ENCODE assay signal across 18 cellular contexts in genomic region chr2:20250436-20250835, GRCh38. TPM values are rescaled to one million over a fixed set of nuclear protein-coding genes. Genes with fewer than 3 reads are reported as not detected.
DNase-seq lines count a peak whose midpoint lies in the region; ATAC-seq, FAIRE-seq and TF ChIP-seq lines count a peak whose summit lies in the region.
"Had no signal": no experiment of that assay in that cellular context is flagged by ENCODE, and none has a peak within 500 bp of the region (broad histone marks: within the 10 kb centered on the region; RNA-seq: fewer than 3 reads in every experiment).

No MANE protein-coding gene starts in this region.

- H3K79me2 ChIP-seq in K562 (ENCODE audit: control insufficient read depth, insufficient read depth, low read length), result no peaks in the 10 kb centered on the region

- H3K4me1 ChIP-seq in A549, result no peaks in the 10 kb centered on the region
- H3K4me1 ChIP-seq in K562 (replicated peaks in 1 of 2; ENCODE audit: control insufficient read depth in 2 of 2, insufficient read depth in 2 of 2, low read length in 2 of 2), result no peaks in the 10 kb centered on the region
- H3K4me1 ChIP-seq: Caco-2 had no signal

- no TSS peak for BruUV-seq in K562 (replicated peaks; lab: Mats Ljungman, UMichigan)

- in situ Hi-C loops in K562 (cut with MboI), result no loop called here

- H3K27me3 Mint-ChIP-seq in activated naive CD4-positive, alpha-beta T cell treated with anti-CD3 and anti-CD28 coated beads, Interleukin-2, amount 50 U/mL, for 24 hours, result no peaks in the 10 kb centered on the region
- H3K27me3 Mint-ChIP-seq: CD4-positive, alpha-beta T cell had no signal

- TF ChIP-seq EP300 in A549 (IDR thresholded peaks at IDR 0.05) (no peak), K562 (IDR thresholded peaks at IDR 0.05; ENCODE audit: low read length) (no peak)

- TF ChIP-seq RAD21 in A549 (conservative IDR thresholded peaks at IDR 0.05 in 1 of 2, IDR thresholded peaks at IDR 0.05 in 1 of 2), result no peak
- TF ChIP-seq RAD21 in K562 (CRISPR knock-in tag; conservative IDR thresholded peaks at IDR 0.05 in 1 of 2, IDR thresholded peaks at IDR 0.05 in 1 of 2), result no peak

- H3K9me3 Mint-ChIP-seq in activated naive CD4-positive, alpha-beta T cell treated with anti-CD3 and anti-CD28 coated beads, Interleukin-2, amount 50 U/mL, for 24 hours, result no peaks in the 10 kb centered on the region
- no peaks in the 10 kb centered on the region for H3K9me3 Mint-ChIP-seq in activated naive CD4-positive, alpha-beta T cell treated with anti-CD3 and anti-CD28 coated beads, Interleukin-2, amount 50 U/mL, for 72 hours
- H3K9me3 Mint-ChIP-seq: CD4-positive, alpha-beta T cell had no signal

- no peaks in the 10 kb centered on the region for H4K20me1 ChIP-seq in K562 (replicated peaks; ENCODE audit: control insufficient read depth, insufficient read depth, low read length)

- no peaks in the 10 kb centered on the region for H3K4me1 Mint-ChIP-seq in activated naive CD4-positive, alpha-beta T cell treated with anti-CD3 and anti-CD28 coated beads, Interleukin-2, amount 50 U/mL, for 24 hours

- no peak for DNase-seq in activated naive CD4-positive, alpha-beta T cell treated with anti-CD3 and anti-CD28 coated beads, Interleukin-2, amount 50 U/mL, for 72 hours (ENCODE audit: low spot score in 2 of 2)
- DNase-seq in A549 (ENCODE audit: low read depth in 1 of 2, low spot score in 1 of 2) (no peak), H54 (ENCODE audit: insufficient read length, low spot score) (no peak), K562 (ENCODE audit: extremely low read depth in 1 of 4, low spot score in 3 of 4) (no peak), NCI-H345 treated with DMSO at 0.1 percent for 48 hours (lab: John Stamatoyannopoulos, UW; ENCODE audit: unreplicated experiment) (no peak)
- DNase-seq: AML-193; Caco-2; CD4-positive, alpha-beta T cell; GM23248; HCEC 1CT; IMR-90 had no signal

- H3K27ac Mint-ChIP-seq in activated naive CD4-positive, alpha-beta T cell treated with anti-CD3 and anti-CD28 coated beads, Interleukin-2, amount 50 U/mL, for 24 hours, result peak overlapping the region; percentile 81
- H3K27ac Mint-ChIP-seq in activated naive CD4-positive, alpha-beta T cell treated with anti-CD3 and anti-CD28 coated beads, Interleukin-2, amount 50 U/mL, for 72 hours, result peak overlapping the region in 1 of 2 donors; percentile 12

- H3K27ac ChIP-seq in A549 (no peak overlapping the region), K562 (ENCODE audit: extremely low read depth, low read depth, low read length) (no peak overlapping the region)
- H3K27ac ChIP-seq: C4-2B, GM23248, HL-60 had no signal

- no peak overlapping the region for H3K4me3 Mint-ChIP-seq in activated naive CD4-positive, alpha-beta T cell treated with anti-CD3 and anti-CD28 coated beads, Interleukin-2, amount 50 U/mL, for 24 hours
- H3K4me3 Mint-ChIP-seq: CD4-positive, alpha-beta T cell had no signal

- H3K9me3 ChIP-seq in A549 (no peaks in the 10 kb centered on the region), K562 (replicated peaks; ENCODE audit: control insufficient read depth, insufficient read depth, low read depth, low read length) (no peaks in the 10 kb centered on the region)
- H3K9me3 ChIP-seq: Caco-2 had no signal

- TF ChIP-seq POLR2A in A549 (IDR thresholded peaks at IDR 0.05; ENCODE audit: low read length) (no peak), H54 (IDR thresholded peaks at IDR 0.05; ENCODE audit: low read depth, low read length) (no peak), K562 (conservative IDR thresholded peaks at IDR 0.05) (no peak)

- POLR2A ChIA-PET in A549 (lab: Yijun Ruan, JAX) (no interaction called here), K562 (lab: Yijun Ruan, JAX) (no interaction called here)

- H3K36me3 Mint-ChIP-seq in activated naive CD4-positive, alpha-beta T cell treated with anti-CD3 and anti-CD28 coated beads, Interleukin-2, amount 50 U/mL, for 24 hours, result peaks cover 36% of the 10 kb centered on the region
- H3K36me3 Mint-ChIP-seq in activated naive CD4-positive, alpha-beta T cell treated with anti-CD3 and anti-CD28 coated beads, Interleukin-2, amount 50 U/mL, for 72 hours, result peaks cover 11 to 59% of the 10 kb centered on the region in 2 donors

- H3K9ac ChIP-seq in K562 (ENCODE audit: insufficient read depth in 1 of 2, low read depth in 2 of 2, low read length in 2 of 2), result no peak overlapping the region
- H3K9ac ChIP-seq: GM23248 had no signal

- H3K4me3 ChIP-seq in A549 (no peak overlapping the region), K562 (no peak overlapping the region)
- H3K4me3 ChIP-seq: GM23248 had no signal

- CTCF ChIA-PET in A549 (lab: Yijun Ruan, JAX) (interaction anchor here (1.0 to 1.5 kb wide), 5 partner anchors 9 to 146 kb away, joined by 4 read pairs; partner anchors contain the start of gene SDC1), K562 (lab: Yijun Ruan, JAX; ENCODE audit: low intra/inter-chr PET ratio) (no interaction called here)

- no peak for ATAC-seq in activated naive CD4-positive, alpha-beta T cell treated with anti-CD3 and anti-CD28 coated beads, Interleukin-2, amount 50 U/mL, for 72 hours
- ATAC-seq in A549 (no peak), K562 (no peak)

- H3K4me2 ChIP-seq in A549 (no peak overlapping the region), K562 (ENCODE audit: insufficient read depth, low read length) (no peak overlapping the region)

- intact Hi-C loops in K562 (cut with micrococcal nuclease), result loop anchor here (10.0 kb wide), 1 partner anchor 384 kb away; no protein-coding TSS in a partner anchor

- H3K27me3 ChIP-seq in K562 (ENCODE audit: control insufficient read depth in 2 of 2, insufficient read depth in 2 of 2, low read length in 2 of 2), result no peaks in the 10 kb centered on the region

- TF ChIP-seq CTCF in A549 (IDR thresholded peaks at IDR 0.05) (no peak), K562 (IDR thresholded peaks at IDR 0.05 in 2 of 3, conservative IDR thresholded peaks at IDR 0.05 in 1 of 3; ENCODE audit: insufficient read depth in 2 of 3, low read depth in 1 of 3, low read length in 3 of 3) (no peak)

- H2AFZ ChIP-seq in K562 (ENCODE audit: low read depth, low read length), result no peak overlapping the region
- H2AFZ ChIP-seq: GM23248 had no signal

- H3K9me1 ChIP-seq in K562 (ENCODE audit: control insufficient read depth, insufficient read depth, low read length), result peaks cover 4% of the 10 kb centered on the region

- no peak for FAIRE-seq in A549 (lab: Jason Lieb, UNC)
- FAIRE-seq in H54 (lab: Jason Lieb, UNC), result peak; percentile 74
- no peak for FAIRE-seq in K562 (lab: Jason Lieb, UNC)
- FAIRE-seq: A204.1, D721Med, GM12891, GM19239 had no signal

- H3K36me3 ChIP-seq in K562 (ENCODE audit: control insufficient read depth, insufficient read depth, low read length), result peaks cover 85% of the 10 kb centered on the region

TF ChIP-seq in A549, 52 proteins besides CTCF, POLR2A, EP300 and RAD21:
- TF ChIP-seq MAFK (IDR thresholded peaks at IDR 0.05; ENCODE audit: partially characterized antibody), result peak; percentile 55
- no peak for TF ChIP-seq SREBF2 (IDR thresholded peaks at IDR 0.05)

TF ChIP-seq in K562, 482 proteins besides CTCF, POLR2A, EP300 and RAD21:
- TF ChIP-seq C11orf30 (IDR thresholded peaks at IDR 0.05; ENCODE audit: low read depth), result peak; percentile 36; the same call in 1 of the 2 replicates
- 0 out of 2 replicates have a peak, but pooled peaks have one; percentile 25 for TF ChIP-seq MAFG (tag; conservative IDR thresholded peaks at IDR 0.05)
- TF ChIP-seq KAT2B (IDR thresholded peaks at IDR 0.05; ENCODE audit: low read depth, low read length), result no peak
- no peak for TF ChIP-seq SIRT6 (IDR thresholded peaks at IDR 0.05; ENCODE audit: low read depth, low read length)
- TF ChIP-seq ZNF316 (IDR thresholded peaks at IDR 0.05), result peak; percentile 77
TF ChIP-seq in K562: peak in this region for 3.

RNA-seq across cellular contexts. Expression of gene SDC1, which starts 25.5 kb away (rescaled TPM):
- under 1 TPM; 0.11 to 0.41 TPM for total RNA-seq in activated naive CD4-positive, alpha-beta T cell treated with anti-CD3 and anti-CD28 coated beads, Interleukin-2, amount 50 U/mL, for 72 hours
- polyA plus RNA-seq in A549 (2011; rRNA removed) (97.1 and 116 TPM in 2 replicates), A549 (2017; fragmentation: RNase III; extraction: RNeasy Plus Mini Kit Qiagen cat#74134 plus additional on column Dnase treatment) (157 to 171 TPM (median 166 TPM) in 3 replicates), K562 (2011; rRNA removed) (0.39 and 2.7 TPM in 2 replicates), K562 (2014; fragmentation: Illumina TruSeq; extraction: Trizol) (0.49 and 1.2 TPM in 2 replicates), K562 (2014; fragmentation: Nextera tagmentation; extraction: Ambion mirVana) (under 1 TPM; 0.06 to 0.14 TPM), K562 (2014; rRNA removed) (1.1 and 1.8 TPM in 2 replicates)
- polyA plus RNA-seq in A549 (2012; cell fraction: cytosol; rRNA removed), result 123 and 215 TPM in 2 replicates
- 279 and 455 TPM in 2 replicates for polyA plus RNA-seq in A549 (2012; cell fraction: nucleus; rRNA removed)
- polyA minus RNA-seq in A549 (2011; rRNA and poly(A)+ RNA removed), result 92.8 and 113 TPM in 2 replicates
- 0.28 and 0.90 TPM in 2 replicates for total RNA-seq in K562 (2011; cell fraction: chromatin; rRNA removed; ENCODE audit: low replicate concordance)
- 0.39 and 1.3 TPM in 2 replicates for total RNA-seq in K562 (2011; cell fraction: nucleolus; rRNA removed)
- total RNA-seq in K562 (2011; cell fraction: nucleoplasm; rRNA removed), result 0.37 and 0.46 TPM in 2 replicates
- total RNA-seq in K562 (2014; rRNA removed) (1.5 and 1.7 TPM in 2 replicates), K562 (2014; rRNA removed; fragmentation: Illumina TruSeq; extraction: Trizol) (0.35 and 0.40 TPM in 2 replicates), K562 (2015; rRNA removed; fragmentation: Illumina TruSeq; extraction: Trizol) (1.4 and 1.6 TPM in 2 replicates), K562 (2021) (2.7 TPM in 2 replicates)
- 2.3 and 2.9 TPM in 2 replicates for polyA plus RNA-seq in K562 (2011; cell fraction: cytosol; rRNA removed)
- polyA plus RNA-seq in K562 (2011; cell fraction: nucleus; rRNA removed), result 0.34 and 2.7 TPM in 2 replicates
- polyA plus RNA-seq in K562 (2012), result 0.86 and 0.90 TPM in 2 replicates
- 0.39 and 1.3 TPM in 2 replicates for polyA minus RNA-seq in K562 (2011; rRNA and poly(A)+ RNA removed)
- polyA minus RNA-seq in K562 (2011; cell fraction: cytosol; rRNA and poly(A)+ RNA removed), result 0.57 and 3.1 TPM in 2 replicates
- polyA minus RNA-seq in K562 (2011; cell fraction: nucleus; rRNA and poly(A)+ RNA removed), result 0.13 and 0.56 TPM in 2 replicates
- total RNA-seq: CD4-positive, alpha-beta T cell had no signal
